ENCODE assay signal across 9 cellular contexts in the genomic region with DNA sequence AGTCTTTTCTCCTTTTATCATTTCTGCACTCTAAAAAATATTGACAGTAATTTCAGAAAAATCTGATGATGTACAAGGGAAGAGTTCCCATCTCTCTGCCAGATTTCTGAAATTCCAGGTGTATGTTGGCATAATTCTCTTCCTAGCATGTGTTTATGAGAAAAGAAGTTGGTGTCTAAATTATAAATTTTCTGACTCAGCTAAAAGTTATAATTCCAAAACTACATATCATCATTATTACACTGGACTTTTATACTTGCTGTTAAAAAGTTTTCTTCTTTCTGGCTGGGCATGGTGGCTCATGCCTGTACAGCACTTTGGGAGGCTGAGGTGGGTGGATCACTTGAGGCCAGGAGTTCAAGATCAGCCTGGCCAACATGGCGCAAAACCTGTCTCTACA.
"Had no signal": no experiment of that assay in that cellular context is flagged by ENCODE, and none has a peak within 500 bp of the region (broad histone marks: within the 10 kb centered on the region; RNA-seq: fewer than 3 reads in every experiment).

No MANE protein-coding gene starts in this region.

- H3K27me3 Mint-ChIP-seq: IgD-negative memory B cell had no signal

- DNase-seq: GM23248, GOT3, H7, HFFc6, KG1 had no signal

- H3K36me3 ChIP-seq: HAP-1 had no signal

- H3K4me3 Mint-ChIP-seq: HFFc6, IgD-negative memory B cell had no signal

- ATAC-seq: HCT116 had no signal

- H3K4me3 ChIP-seq: GM23248, HAP-1 had no signal

- H3K9ac ChIP-seq: GM23248 had no signal

- H2AFZ ChIP-seq: GM23248 had no signal

- H3K4me1 ChIP-seq: HAP-1 had no signal

- H3K27ac ChIP-seq: GM23248, HL-60 had no signal

- H3K27ac Mint-ChIP-seq: HFFc6, IgD-negative memory B cell had no signal

- H3K9me3 ChIP-seq: HAP-1 had no signal

- H3K9me3 Mint-ChIP-seq: HFFc6, IgD-negative memory B cell had no signal

- H3K4me1 Mint-ChIP-seq: IgD-negative memory B cell had no signal
